1 cellular context compared by ENCODE assay signal in genomic region chr6:9532621-9533557, GRCh38.
TF ChIP-seq lines count a peak whose summit lies in the region.

No MANE protein-coding gene starts in this region.

TF ChIP-seq in GM23338, 12 proteins besides CTCF, POLR2A, EP300 and RAD21 (continued from another document):
- TF ChIP-seq ZNF462 (CRISPR knock-in tag; IDR thresholded peaks at IDR 0.05) (no peak), NANOG (IDR thresholded peaks at IDR 0.05; ENCODE audit: borderline replicate concordance) (no peak), EZH2 (IDR thresholded peaks at IDR 0.05; ENCODE audit: low read depth, unreplicated experiment) (no peak), JUNB (IDR thresholded peaks at IDR 0.05; ENCODE audit: unreplicated experiment) (no peak), STAT1 (IDR thresholded peaks at IDR 0.05; ENCODE audit: unreplicated experiment) (no peak), ZNF114 (CRISPR knock-in tag; IDR thresholded peaks at IDR 0.05) (no peak), POLR2AphosphoS5 (IDR thresholded peaks at IDR 0.05; ENCODE audit: low read depth) (no peak), CREB1 (CRISPR knock-in tag; IDR thresholded peaks at IDR 0.05; ENCODE audit: low read depth) (no peak)
- TF ChIP-seq, protein P1, sequence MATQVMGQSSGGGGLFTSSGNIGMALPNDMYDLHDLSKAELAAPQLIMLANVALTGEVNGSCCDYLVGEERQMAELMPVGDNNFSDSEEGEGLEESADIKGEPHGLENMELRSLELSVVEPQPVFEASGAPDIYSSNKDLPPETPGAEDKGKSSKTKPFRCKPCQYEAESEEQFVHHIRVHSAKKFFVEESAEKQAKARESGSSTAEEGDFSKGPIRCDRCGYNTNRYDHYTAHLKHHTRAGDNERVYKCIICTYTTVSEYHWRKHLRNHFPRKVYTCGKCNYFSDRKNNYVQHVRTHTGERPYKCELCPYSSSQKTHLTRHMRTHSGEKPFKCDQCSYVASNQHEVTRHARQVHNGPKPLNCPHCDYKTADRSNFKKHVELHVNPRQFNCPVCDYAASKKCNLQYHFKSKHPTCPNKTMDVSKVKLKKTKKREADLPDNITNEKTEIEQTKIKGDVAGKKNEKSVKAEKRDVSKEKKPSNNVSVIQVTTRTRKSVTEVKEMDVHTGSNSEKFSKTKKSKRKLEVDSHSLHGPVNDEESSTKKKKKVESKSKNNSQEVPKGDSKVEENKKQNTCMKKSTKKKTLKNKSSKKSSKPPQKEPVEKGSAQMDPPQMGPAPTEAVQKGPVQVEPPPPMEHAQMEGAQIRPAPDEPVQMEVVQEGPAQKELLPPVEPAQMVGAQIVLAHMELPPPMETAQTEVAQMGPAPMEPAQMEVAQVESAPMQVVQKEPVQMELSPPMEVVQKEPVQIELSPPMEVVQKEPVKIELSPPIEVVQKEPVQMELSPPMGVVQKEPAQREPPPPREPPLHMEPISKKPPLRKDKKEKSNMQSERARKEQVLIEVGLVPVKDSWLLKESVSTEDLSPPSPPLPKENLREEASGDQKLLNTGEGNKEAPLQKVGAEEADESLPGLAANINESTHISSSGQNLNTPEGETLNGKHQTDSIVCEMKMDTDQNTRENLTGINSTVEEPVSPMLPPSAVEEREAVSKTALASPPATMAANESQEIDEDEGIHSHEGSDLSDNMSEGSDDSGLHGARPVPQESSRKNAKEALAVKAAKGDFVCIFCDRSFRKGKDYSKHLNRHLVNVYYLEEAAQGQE (IDR thresholded peaks at IDR 0.05; ENCODE audit: unreplicated experiment) = no peak
